19 cellular contexts compared by ENCODE assay signal in genomic region chr7:17843041-17843440, GRCh38.
"Had no signal": no experiment of that assay in that cellular context is flagged by ENCODE, and none has a peak within 500 bp of the region (broad histone marks: within the 10 kb centered on the region; RNA-seq: fewer than 3 reads in every experiment).

No MANE protein-coding gene starts in this region.

- H3K4me1 Mint-ChIP-seq: mesothelial cell of epicardium had no signal

- H3K36me3 ChIP-seq: brain microvascular endothelial cell had no signal

- H3K4me1 ChIP-seq: gastroesophageal sphincter, lower lobe of right lung, right lobe of liver, testis, upper lobe of right lung had no signal

- H3K9me3 Mint-ChIP-seq: activated T-cell treated with anti-CD3 and anti-CD28 coated beads, Interleukin-2, amount 50 U/mL, for 72 hours; neural crest cell had no signal

- ATAC-seq: activated T-cell treated with anti-CD3 and anti-CD28 coated beads, Interleukin-2, amount 50 U/mL, for 72 hours; gastroesophageal sphincter; heart right ventricle; left colon; lower lobe of right lung; right lobe of liver; stimulated activated naive CD8-positive, alpha-beta T cell treated with anti-CD3 and anti-CD28 coated beads, Interleukin-15, amount 100 ng/mL, for 72 hours; upper lobe of right lung had no signal

- H3K27ac ChIP-seq: brain microvascular endothelial cell, gastroesophageal sphincter, heart right ventricle, lower lobe of right lung, right lobe of liver, testis, upper lobe of right lung had no signal

- H3K27me3 ChIP-seq: brain microvascular endothelial cell, gastroesophageal sphincter, heart right ventricle, right lobe of liver, testis, upper lobe of right lung had no signal

- DNase-seq: activated B cell treated with CpG ODN at 0.5 μM for 24 hours; activated CD4-positive, alpha-beta T cell treated with anti-CD3 and anti-CD28 coated beads, Interleukin-2, amount 10 ng/mL, durations not matched to agents 24 days and 14 days; activated CD8-positive, alpha-beta memory T cell treated with anti-CD3 and anti-CD28 coated beads, Interleukin-2, amount 50 U/mL, for 48 hours; activated gamma-delta T cell; activated T-cell treated with anti-CD3 and anti-CD28 coated beads, Interleukin-2, amount 50 U/mL, for 72 hours; brain microvascular endothelial cell; effector memory CD4-positive, alpha-beta T cell; heart right ventricle; left colon; lower lobe of right lung; right lobe of liver; stimulated activated naive CD8-positive, alpha-beta T cell treated with anti-CD3 and anti-CD28 coated beads, Interleukin-15, amount 100 ng/mL, for 72 hours; testis; upper lobe of right lung had no signal

- H3K4me3 Mint-ChIP-seq: activated B cell treated with CpG ODN at 0.5 μM for 24 hours; activated CD4-positive, alpha-beta T cell treated with anti-CD3 and anti-CD28 coated beads, Interleukin-2, amount 10 ng/mL, durations not matched to agents 24 days and 14 days; activated naive CD8-positive, alpha-beta T cell; activated T-cell treated with anti-CD3 and anti-CD28 coated beads, Interleukin-2, amount 50 U/mL, for 72 hours; mesothelial cell of epicardium; neural crest cell; stimulated activated naive CD8-positive, alpha-beta T cell treated with anti-CD3 and anti-CD28 coated beads, Interleukin-15, amount 100 ng/mL, for 72 hours; T-helper 1 cell treated with Interleukin-12 subunit alpha and Interleukin-12 subunit beta and Interleukin-4 antibody, amounts not matched to agents 30 μg/mL and 1 μg/mL, for 36 hours had no signal

- H3K27me3 Mint-ChIP-seq: activated B cell treated with CpG ODN at 0.5 μM for 24 hours; activated CD4-positive, alpha-beta T cell treated with anti-CD3 and anti-CD28 coated beads, Interleukin-2, amount 10 ng/mL, durations not matched to agents 24 days and 14 days; activated naive CD8-positive, alpha-beta T cell; stimulated activated naive CD8-positive, alpha-beta T cell treated with anti-CD3 and anti-CD28 coated beads, Interleukin-15, amount 100 ng/mL, for 72 hours had no signal

- H3K9me3 ChIP-seq: gastroesophageal sphincter, lower lobe of right lung, right lobe of liver, testis, upper lobe of right lung had no signal

- H3K4me3 ChIP-seq: gastroesophageal sphincter, heart right ventricle, lower lobe of right lung, right lobe of liver, testis, upper lobe of right lung had no signal

- H3K27ac Mint-ChIP-seq: activated B cell treated with CpG ODN at 0.5 μM for 24 hours; activated CD4-positive, alpha-beta T cell treated with anti-CD3 and anti-CD28 coated beads, Interleukin-2, amount 10 ng/mL, durations not matched to agents 24 days and 14 days; activated naive CD8-positive, alpha-beta T cell; mesothelial cell of epicardium; T-helper 1 cell treated with Interleukin-12 subunit alpha and Interleukin-12 subunit beta and Interleukin-4 antibody, amounts not matched to agents 30 μg/mL and 1 μg/mL, for 36 hours had no signal
